Comparison of ENCODE assay signal across 29 cellular contexts in genomic region chr1:58447891-58448290, GRCh38.
A peak's percentile ranks its signal among the peaks of the same experiment; 100 is the strongest.
DNase-seq lines count a peak whose midpoint lies in the region; TF ChIP-seq lines count a peak whose summit lies in the region.
"Had no signal": no experiment of that assay in that cellular context is flagged by ENCODE, and none has a peak within 500 bp of the region (broad histone marks: within the 10 kb centered on the region; RNA-seq: fewer than 3 reads in every experiment).

No MANE protein-coding gene starts in this region.

- TF ChIP-seq CTCF in AG09309 (IDR thresholded peaks at IDR 0.05; ENCODE audit: control insufficient read depth, insufficient read depth, low read depth, low read length, missing control alignments), result no peak

- DNase-seq in AG09309 (ENCODE audit: low read depth) (peak; percentile 48), ELF-1 (ENCODE audit: low read depth, low spot score) (peak; percentile 50), amniotic epithelial cell (ENCODE audit: low read depth) (peak; percentile 79), islet precursor cell (peak; percentile 62), NCI-H2196 (lab: John Stamatoyannopoulos, UW; ENCODE audit: unreplicated experiment) (no peak), retina (no peak), GOT3 (lab: John Stamatoyannopoulos, UW) (no peak)
- no peak for DNase-seq in activated naive CD4-positive, alpha-beta T cell treated with Interleukin-2 at 50 U/mL for 16 hours
- DNase-seq: activated CD4-positive, alpha-beta memory T cell treated with anti-CD3 and anti-CD28 coated beads, Interleukin-2, amount 10 ng/mL, durations not matched to agents 7 days and 5 days; activated CD4-positive, CD25-positive, alpha-beta regulatory T cell treated with anti-CD3 and anti-CD28 coated beads, Interleukin-2, amount 50 U/mL, for 72 hours; central memory CD4-positive, alpha-beta T cell; COR-L47; DND-41; esophagus squamous epithelium; H7; left ventricle myocardium inferior; midbrain; naive thymus-derived CD4-positive, alpha-beta T cell; NCI-H1436; NCI-H2107; NCI-H446 treated with DMSO at 0.1 percent for 48 hours; stomach; T-helper 2 cell; tibial artery had no signal

- no peak overlapping the region for H3K4me3 ChIP-seq in AG09309 (ENCODE audit: control insufficient read depth, low read depth, low read length)
- H3K4me3 ChIP-seq: A549; ascending aorta; BLaER1 treated with 17β-estradiol and CSF1 and Interleukin-3, amounts not matched to agents 10 nM and 100 nM; esophagus squamous epithelium; GM12878; left ventricle myocardium inferior; prostate gland; stomach; tibial artery had no signal

Comparison
In these comparisons a context has a peak if more than half of its experiments do, and no peak if none do; other contexts are left out.
1. DNase-seq: peak in AG09309 (single experiment), ELF-1 (single experiment), amniotic epithelial cell (single experiment) and islet precursor cell (single experiment); none in activated naive CD4-positive, alpha-beta T cell treated with Interleukin-2 at 50 U/mL for 16 hours (single experiment), NCI-H2196 (single experiment), retina (single experiment) and GOT3 (single experiment).